Comparison of ENCODE assay signal across 8 cellular contexts in genomic region chr15:92807971-92808571, GRCh38.
DNase-seq lines count a peak whose midpoint lies in the region; ATAC-seq, FAIRE-seq and TF ChIP-seq lines count a peak whose summit lies in the region.

No MANE protein-coding gene starts in this region.

- H3K36me3 ChIP-seq in neural cell (ENCODE audit: insufficient read depth, low read length), result no peaks in the 10 kb centered on the region

- H4K20me1 ChIP-seq in neural cell (ENCODE audit: insufficient read depth), result no peaks in the 10 kb centered on the region

- H2AFZ ChIP-seq in neural cell (ENCODE audit: low read depth, low read length), result no peak overlapping the region

- H3K27me3 ChIP-seq in neural cell (ENCODE audit: insufficient read depth, low read depth, low read length), result no peaks in the 10 kb centered on the region

- in situ Hi-C loops in SK-MEL-5 (cut with HindIII; ENCODE audit: low pct_unique_long_range_greater_than_20kb, low sequenced_read_pairs), result no loop called here

- peak overlapping the region; percentile 91 to 98 for H3K27ac ChIP-seq in coronary artery
- H3K27ac ChIP-seq in neural cell (ENCODE audit: low read length), result peak overlapping the region; percentile 0

- no peak for FAIRE-seq in D721Med (lab: Jason Lieb, UNC)

- H3K9me3 ChIP-seq in neural cell (ENCODE audit: low read length), result no peaks in the 10 kb centered on the region

- no peak overlapping the region for H3K4me2 ChIP-seq in neural cell (ENCODE audit: low read length)

- DNase-seq in activated naive CD4-positive, alpha-beta T cell treated with Interleukin-2 at 50 U/mL for 16 hours, result peak; percentile 29
- DNase-seq in activated naive CD4-positive, alpha-beta T cell treated with anti-CD3 and anti-CD28 coated beads, Interleukin-2, amount 50 U/mL, for 16 hours, result no peak
- peak; percentile 34 for DNase-seq in SK-MEL-5 (ENCODE audit: low read depth, low spot score)
- no peak for DNase-seq in coronary artery (ENCODE audit: low spot score)
- no peak for DNase-seq in D721Med (ENCODE audit: insufficient read length, low spot score)

- H3K4me3 ChIP-seq in coronary artery, result peak overlapping the region; percentile 70
- no peak overlapping the region for H3K4me3 ChIP-seq in neural cell (ENCODE audit: low read length)

- TF ChIP-seq EP300 in neural cell (conservative IDR thresholded peaks at IDR 0.05; ENCODE audit: poor library complexity, severe bottlenecking), result no peak

- TF ChIP-seq CTCF in coronary artery (IDR thresholded peaks at IDR 0.05) (no peak), neural cell (IDR thresholded peaks at IDR 0.05; ENCODE audit: poor library complexity, severe bottlenecking) (no peak), D721Med (IDR thresholded peaks at IDR 0.05; ENCODE audit: insufficient read depth, missing control alignments) (no peak)

- H3K9ac ChIP-seq in neural cell (ENCODE audit: low read length), result peak overlapping the region; percentile 53

- ATAC-seq in HG03139 (IDR thresholded peaks at IDR 0.05; ENCODE audit: unreplicated experiment) (no peak), GM19455 (IDR thresholded peaks at IDR 0.05; ENCODE audit: unreplicated experiment) (no peak)

- H3F3A ChIP-seq in neural cell (ENCODE audit: insufficient read depth, low read length, poor library complexity, severe bottlenecking), result peaks cover 6% of the 10 kb centered on the region

- no peaks in the 10 kb centered on the region for H3K9me2 ChIP-seq in neural cell (ENCODE audit: insufficient read depth, low read length)

- no peak for TF ChIP-seq RAD21 in neural cell (conservative IDR thresholded peaks at IDR 0.05)

- H3K79me2 ChIP-seq in neural cell (replicated peaks; ENCODE audit: insufficient read depth, low read length), result peaks cover 22% of the 10 kb centered on the region

TF ChIP-seq in neural cell, 6 proteins besides CTCF, POLR2A, EP300 and RAD21:
- TF ChIP-seq SMC3 (conservative IDR thresholded peaks at IDR 0.05; ENCODE audit: poor library complexity) (no peak), REST (IDR thresholded peaks at IDR 0.05; ENCODE audit: borderline replicate concordance) (no peak), MXI1 (conservative IDR thresholded peaks at IDR 0.05; ENCODE audit: poor library complexity, severe bottlenecking) (no peak), TAF1 (IDR thresholded peaks at IDR 0.05; ENCODE audit: low read depth) (no peak)

Comparison
In these comparisons a context has a peak if more than half of its experiments do, and no peak if none do; other contexts are left out.
1. DNase-seq: peak in activated naive CD4-positive, alpha-beta T cell treated with Interleukin-2 at 50 U/mL for 16 hours (single experiment) and SK-MEL-5 (single experiment); none in activated naive CD4-positive, alpha-beta T cell treated with anti-CD3 and anti-CD28 coated beads, Interleukin-2, amount 50 U/mL, for 16 hours (single experiment), coronary artery (single experiment) and D721Med (single experiment).